In the genomic region with DNA sequence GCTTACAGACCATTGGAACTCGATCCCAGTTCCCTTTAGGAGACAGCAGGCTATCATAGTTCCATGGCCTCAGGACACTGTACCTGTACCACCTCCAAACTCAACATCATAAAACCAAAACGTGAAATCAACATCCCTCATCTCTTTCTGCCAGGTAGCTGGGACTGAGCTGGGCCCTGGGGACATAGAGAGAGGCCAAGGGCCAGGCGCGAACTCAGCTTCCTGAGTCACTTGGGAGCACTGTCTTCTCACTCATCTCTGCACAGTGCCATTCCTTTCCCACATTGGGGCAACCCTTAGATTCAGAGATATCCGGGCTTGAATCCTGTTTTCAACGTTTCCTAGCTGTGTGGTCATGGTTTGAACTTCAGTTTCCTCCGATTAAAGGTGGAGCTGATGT, we compare ENCODE assay signal across 18 cellular contexts. TPM values are rescaled to one million over a fixed set of nuclear protein-coding genes. Genes with fewer than 3 reads are reported as not detected.
A peak's percentile ranks its signal among the peaks of the same experiment; 100 is the strongest.
DNase-seq lines count a peak whose midpoint lies in the region; ATAC-seq, FAIRE-seq and TF ChIP-seq lines count a peak whose summit lies in the region.
"Had no signal": no experiment of that assay in that cellular context is flagged by ENCODE, and none has a peak within 500 bp of the region (broad histone marks: within the 10 kb centered on the region; RNA-seq: fewer than 3 reads in every experiment).

No MANE protein-coding gene starts in this region.

- intact Hi-C loops in cardiac septum (cut with DNase I): no loop called here
- intact Hi-C loops in endothelial cell of umbilical vein (cut with micrococcal nuclease): loop anchor here (1.0 kb wide), 1 partner anchor 11 kb away; no protein-coding TSS in a partner anchor
- intact Hi-C loops in uterus (cut with DNase I; ENCODE audit: low total_unique reads): no loop called here

- peaks cover 9% of the 10 kb centered on the region for H3K4me1 Mint-ChIP-seq in mesothelial cell of epicardium
- H3K4me1 Mint-ChIP-seq in activated T-cell treated with anti-CD3 and anti-CD28 coated beads, Interleukin-2, amount 50 U/mL, for 72 hours (ENCODE audit: low read depth): no peaks in the 10 kb centered on the region

- TF ChIP-seq POLR2A in endothelial cell of umbilical vein (IDR thresholded peaks at IDR 0.05; ENCODE audit: low read depth, low read length): no peak
- no peak for TF ChIP-seq POLR2A in uterus (IDR thresholded peaks at IDR 0.05)

- no peak for ATAC-seq in activated T-cell treated with anti-CD3 and anti-CD28 coated beads, Interleukin-2, amount 50 U/mL, for 72 hours (replicated peaks in 1 of 2)
- no peak for ATAC-seq in GM18519 (IDR thresholded peaks at IDR 0.05; ENCODE audit: low FRiP score, unreplicated experiment)
- ATAC-seq: CD8-positive, alpha-beta T cell; HCT116; PC-3 had no signal

- H3K36me3 ChIP-seq in cardiac muscle cell (no peaks in the 10 kb centered on the region), endothelial cell of umbilical vein (ENCODE audit: control insufficient read depth in 2 of 2, extremely low read depth in 1 of 2, insufficient read depth in 2 of 2, low read length in 2 of 2) (no peaks in the 10 kb centered on the region), uterus (no peaks in the 10 kb centered on the region)

- H3K4me1 ChIP-seq in cardiac muscle cell (ENCODE audit: low read depth) (peaks cover 8% of the 10 kb centered on the region), endothelial cell of umbilical vein (ENCODE audit: control insufficient read depth, extremely low read depth, insufficient read depth, low read length) (peaks cover 21% of the 10 kb centered on the region), uterus (peaks cover 0 to 4% of the 10 kb centered on the region in 2 donors)

- H2AFZ ChIP-seq in endothelial cell of umbilical vein (ENCODE audit: low read depth, low read length): no peak overlapping the region

- H3K27me3 Mint-ChIP-seq in mesothelial cell of epicardium (ENCODE audit: low read depth): no peaks in the 10 kb centered on the region
- peaks cover 38% of the 10 kb centered on the region for H3K27me3 Mint-ChIP-seq in activated T-cell treated with anti-CD3 and anti-CD28 coated beads, Interleukin-2, amount 50 U/mL, for 72 hours (ENCODE audit: low read depth)

- H3K4me3 Mint-ChIP-seq in mesothelial cell of epicardium: no peak overlapping the region
- no peak overlapping the region for H3K4me3 Mint-ChIP-seq in activated T-cell treated with anti-CD3 and anti-CD28 coated beads, Interleukin-2, amount 50 U/mL, for 72 hours
- H3K4me3 Mint-ChIP-seq: CD8-positive, alpha-beta T cell had no signal

- H3K9me3 ChIP-seq in cardiac muscle cell (ENCODE audit: low read depth) (no peaks in the 10 kb centered on the region), endothelial cell of umbilical vein (replicated peaks; ENCODE audit: control insufficient read depth, insufficient read depth, low read length) (no peaks in the 10 kb centered on the region), uterus (no peaks in the 10 kb centered on the region)

- H3K27ac ChIP-seq in cardiac muscle cell: peak overlapping the region; percentile 83
- H3K27ac ChIP-seq in endothelial cell of umbilical vein (ENCODE audit: insufficient read depth, low read depth, low read length): no peak overlapping the region
- H3K27ac ChIP-seq in uterus: peak overlapping the region; percentile 17 to 29

- H3K4me3 ChIP-seq in cardiac muscle cell: no peak overlapping the region
- no peak overlapping the region for H3K4me3 ChIP-seq in endothelial cell of umbilical vein (replicated peaks in 1 of 3; ENCODE audit: insufficient read depth in 1 of 3, low read depth in 1 of 3, low read length in 3 of 3)
- H3K4me3 ChIP-seq in uterus: no peak overlapping the region

- H3K27me3 ChIP-seq in cardiac muscle cell (no peaks in the 10 kb centered on the region), endothelial cell of umbilical vein (ENCODE audit: control insufficient read depth in 2 of 2, insufficient read depth in 2 of 2, low read length in 2 of 2) (no peaks in the 10 kb centered on the region), uterus (no peaks in the 10 kb centered on the region)

- peak overlapping the region; percentile 23 for H3K27ac Mint-ChIP-seq in mesothelial cell of epicardium
- no peak overlapping the region for H3K27ac Mint-ChIP-seq in activated T-cell treated with anti-CD3 and anti-CD28 coated beads, Interleukin-2, amount 50 U/mL, for 72 hours
- H3K27ac Mint-ChIP-seq: CD8-positive, alpha-beta T cell had no signal

- H3K79me2 ChIP-seq in endothelial cell of umbilical vein (ENCODE audit: control insufficient read depth, insufficient read depth, low read length): no peaks in the 10 kb centered on the region

- dilution Hi-C loops in endothelial cell of umbilical vein (cut with MboI; ENCODE audit: extremely low pct_ligation_motif_present, low sequenced_read_pairs): no loop called here

- FAIRE-seq in endothelial cell of umbilical vein (lab: Jason Lieb, UNC): peak; percentile 53

- H3K4me2 ChIP-seq in endothelial cell of umbilical vein (ENCODE audit: insufficient read depth, low read length): no peak overlapping the region

- H3K9me3 Mint-ChIP-seq in mesothelial cell of epicardium: no peaks in the 10 kb centered on the region
- H3K9me3 Mint-ChIP-seq in activated T-cell treated with anti-CD3 and anti-CD28 coated beads, Interleukin-2, amount 50 U/mL, for 72 hours: no peaks in the 10 kb centered on the region
- H3K9me3 Mint-ChIP-seq: CD8-positive, alpha-beta T cell had no signal

- no TSS peak for BruUV-seq in endothelial cell of umbilical vein (replicated peaks; lab: Mats Ljungman, UMichigan)

- no peaks in the 10 kb centered on the region for H3K9me1 ChIP-seq in endothelial cell of umbilical vein (replicated peaks; ENCODE audit: control insufficient read depth, extremely low read depth, insufficient read depth, low read length)

- CTCF ChIA-PET in endothelial cell of umbilical vein (lab: Charles Lee): interaction anchor here (1.0 to 2.9 kb wide), 5 partner anchors 9 to 28 kb away, joined by 3 to 16 read pairs (median 3); no protein-coding TSS in a partner anchor

- H4K20me1 ChIP-seq in endothelial cell of umbilical vein (replicated peaks; ENCODE audit: control insufficient read depth, extremely low read depth, insufficient read depth, low read length): no peaks in the 10 kb centered on the region

- DNase-seq in cardiac muscle cell (ENCODE audit: low read depth in 1 of 2, low spot score in 1 of 2) (no peak), cardiac septum (ENCODE audit: low spot score) (no peak), endothelial cell of umbilical vein (ENCODE audit: low read depth, low spot score) (no peak), mesothelial cell of epicardium (ENCODE audit: low spot score in 2 of 2, unreplicated experiment in 2 of 2) (no peak), uterus (no peak), NCI-H774 (lab: John Stamatoyannopoulos, UW) (no peak)
- no peak for DNase-seq in activated T-cell treated with anti-CD3 and anti-CD28 coated beads, Interleukin-2, amount 50 U/mL, for 72 hours
- DNase-seq: CD8-positive, alpha-beta T cell; DMS79; KBM-7; NCI-H1417 treated with DMSO at 0.1 percent for 48 hours; NCI-H2029; NCI-H2171; NCI-H446; NCI-H82; PC-3 had no signal

- POLR2A ChIA-PET in endothelial cell of umbilical vein (lab: Charles Lee): no interaction called here

- H3K36me3 Mint-ChIP-seq in mesothelial cell of epicardium: peaks cover 10% of the 10 kb centered on the region
- no peaks in the 10 kb centered on the region for H3K36me3 Mint-ChIP-seq in activated T-cell treated with anti-CD3 and anti-CD28 coated beads, Interleukin-2, amount 50 U/mL, for 72 hours (ENCODE audit: insufficient read depth in 2 of 2)
- H3K36me3 Mint-ChIP-seq: CD8-positive, alpha-beta T cell had no signal

- no peak for TF ChIP-seq CTCF in cardiac muscle cell (IDR thresholded peaks at IDR 0.05; ENCODE audit: low read depth, low read length)
- TF ChIP-seq CTCF in endothelial cell of umbilical vein (IDR thresholded peaks at IDR 0.05; ENCODE audit: extremely low read depth in 1 of 2, insufficient read depth in 1 of 2, low read depth in 1 of 2, low read length in 2 of 2): no peak
- TF ChIP-seq CTCF in mesothelial cell of epicardium (IDR thresholded peaks at IDR 0.05; ENCODE audit: unreplicated experiment): no peak
- TF ChIP-seq CTCF in uterus (IDR thresholded peaks at IDR 0.05): no peak

- H3K9ac ChIP-seq in endothelial cell of umbilical vein (replicated peaks; ENCODE audit: extremely low read depth, insufficient read depth, low read length): no peak overlapping the region

TF ChIP-seq in endothelial cell of umbilical vein, 7 proteins besides CTCF, POLR2A, EP300 and RAD21:
- TF ChIP-seq JUN (IDR thresholded peaks at IDR 0.05; ENCODE audit: borderline replicate concordance, insufficient read depth, insufficient read length, low read depth): no peak
- TF ChIP-seq FOS (IDR thresholded peaks at IDR 0.05; ENCODE audit: borderline replicate concordance, insufficient read depth, low read length): no peak
- TF ChIP-seq GATA2 (IDR thresholded peaks at IDR 0.05; ENCODE audit: insufficient read depth, insufficient read length, low read depth, low read length): no peak

RNA-seq across cellular contexts. Expression of gene DAB2IP, which starts 12.2 kb away (rescaled TPM):
- total RNA-seq in cardiac muscle cell (105 TPM in 2 replicates), cardiac septum (60.3 TPM), endothelial cell of umbilical vein (48.4 and 53.6 TPM in 2 replicates), mesothelial cell of epicardium (71.1 to 76.5 TPM (median 75.7 TPM) in 3 replicates), uterus (100 to 1,000 TPM in 1 of 4 donors, 10 to 100 TPM in 3; 22.0 to 139 (median 31.6) TPM)
- polyA plus RNA-seq in cardiac muscle cell (25.7 and 31.7 TPM in 2 replicates), endothelial cell of umbilical vein (29.2 and 29.9 TPM in 2 replicates)
- polyA plus RNA-seq in endothelial cell of umbilical vein (2011; cell fraction: cytosol; rRNA removed): 30.3 and 32.7 TPM in 2 replicates
- 51.8 and 52.0 TPM in 2 replicates for polyA plus RNA-seq in endothelial cell of umbilical vein (2011; cell fraction: nucleus; rRNA removed)
- 26.9 and 27.1 TPM in 2 replicates for polyA plus RNA-seq in endothelial cell of umbilical vein (2012)
- 67.5 and 90.9 TPM in 2 replicates for polyA minus RNA-seq in endothelial cell of umbilical vein
- 12.8 TPM for polyA minus RNA-seq in endothelial cell of umbilical vein (2011; cell fraction: cytosol; rRNA and poly(A)+ RNA removed)
- polyA minus RNA-seq in endothelial cell of umbilical vein (2011; cell fraction: nucleus; rRNA and poly(A)+ RNA removed): 33.9 and 35.2 TPM in 2 replicates
- under 1 TPM; 0.35 to 0.74 TPM for total RNA-seq in activated T-cell treated with anti-CD3 and anti-CD28 coated beads, Interleukin-2, amount 50 U/mL, for 72 hours

Comparison
In these comparisons a context has a peak if more than half of its experiments do, and no peak if none do; other contexts are left out.
1. RNA of gene DAB2IP, which starts 12.2 kb away (total RNA-seq): 105 TPM in cardiac muscle cell, 71.1 to 76.5 TPM in mesothelial cell of epicardium, 60.3 TPM in cardiac septum (single experiment), 48.4 to 53.6 TPM in endothelial cell of umbilical vein and 22.0 to 139 TPM in uterus; 0.35 to 0.74 TPM in activated T-cell treated with anti-CD3 and anti-CD28 coated beads, Interleukin-2, amount 50 U/mL, for 72 hours; every median in the first group is over 10 times any median in the second.